Comparison of ENCODE assay signal across 13 cellular contexts in the genomic region with DNA sequence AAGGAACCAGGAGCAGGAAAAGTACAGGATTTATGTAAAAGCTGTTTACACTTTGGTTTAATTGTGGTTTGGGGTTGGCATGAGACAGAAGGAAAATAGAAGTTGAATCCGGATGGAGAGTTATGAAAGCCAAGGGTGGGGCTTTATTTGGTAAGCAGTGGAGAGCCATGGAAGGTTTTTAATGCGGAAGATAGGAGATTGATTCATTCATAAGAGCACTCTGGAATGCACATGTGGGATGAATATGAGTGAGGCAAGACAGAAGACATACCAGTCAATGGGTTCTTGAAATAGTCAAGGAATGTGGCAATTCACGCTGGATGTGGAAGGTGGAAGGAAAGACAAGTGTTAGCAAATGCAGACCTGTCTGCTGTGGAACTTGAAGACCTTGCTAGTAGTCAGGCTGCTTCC. TPM values are rescaled to one million over a fixed set of nuclear protein-coding genes. Genes with fewer than 3 reads are reported as not detected.
A peak's percentile ranks its signal among the peaks of the same experiment; 100 is the strongest.
DNase-seq lines count a peak whose midpoint lies in the region; ATAC-seq and TF ChIP-seq lines count a peak whose summit lies in the region.
"Had no signal": no experiment of that assay in that cellular context is flagged by ENCODE, and none has a peak within 500 bp of the region (broad histone marks: within the 10 kb centered on the region; RNA-seq: fewer than 3 reads in every experiment).

No MANE protein-coding gene starts in this region.

- H3K27ac ChIP-seq in iPS-20b (ENCODE audit: low read length) (no peak overlapping the region), spleen (no peak overlapping the region)
- H3K27ac ChIP-seq: pancreas had no signal

- DNase-seq in AG08396 (ENCODE audit: low spot score) (peak; percentile 74), HT1080 (ENCODE audit: low read depth) (peak; percentile 86), amniotic epithelial cell (ENCODE audit: low read depth) (peak; percentile 97), NCI-H1417 (lab: John Stamatoyannopoulos, UW) (no peak), inferior parietal cortex (ENCODE audit: extremely low spot score) (no peak), spleen (no peak)
- DNase-seq: caudate nucleus; CD4-positive, alpha-beta T cell; NCI-H1694; pancreas; SHP77 treated with DMSO at 0.1 percent for 48 hours had no signal

- peaks cover 36% of the 10 kb centered on the region for H3K4me1 ChIP-seq in iPS-20b (ENCODE audit: insufficient read depth, low read length)
- peaks cover 0 to 25% (median 0%) of the 10 kb centered on the region in 6 donors for H3K4me1 ChIP-seq in spleen
- H3K4me1 ChIP-seq: pancreas had no signal

- H3K36me3 ChIP-seq in iPS-20b (ENCODE audit: insufficient read depth, low read depth, low read length) (peaks cover 41% of the 10 kb centered on the region), spleen (peaks cover 0 to 36% (median 26%) of the 10 kb centered on the region in 6 donors)

- TF ChIP-seq POLR2A in spleen (IDR thresholded peaks at IDR 0.05), result no peak

- H3K4me3 ChIP-seq in iPS-20b (ENCODE audit: low read length), result no peak overlapping the region
- no peak overlapping the region for H3K4me3 ChIP-seq in spleen
- H3K4me3 ChIP-seq: pancreas had no signal

- TF ChIP-seq CTCF in spleen (IDR thresholded peaks at IDR 0.05 in 8 of 11, conservative IDR thresholded peaks at IDR 0.05 in 3 of 11), result no peak

- intact Hi-C loops in spleen (cut with DNase I; ENCODE audit: low total_unique reads), result no loop called here

- WGBS in spleen, 5 donors, result 35 to 65% (median 44%) methylated on average over 3 of the region's 3 CpGs

- H3K27me3 ChIP-seq in iPS-20b (ENCODE audit: insufficient read depth, low read length) (no peaks in the 10 kb centered on the region), spleen (replicated peaks in 1 of 7) (peaks cover 0 to 26% (median 11%) of the 10 kb centered on the region in 7 donors)
- H3K27me3 ChIP-seq: pancreas had no signal

- peak overlapping the region; percentile 24; the same call in 1 of the 2 replicates for H3K9ac ChIP-seq in iPS-20b (ENCODE audit: low read depth, low read length)

- no peaks in the 10 kb centered on the region for H3K9me3 ChIP-seq in iPS-20b (ENCODE audit: insufficient read depth, low read depth, low read length)
- H3K9me3 ChIP-seq in spleen, result no peaks in the 10 kb centered on the region
- H3K9me3 ChIP-seq: pancreas had no signal

- no peak for ATAC-seq in HG03354 (IDR thresholded peaks at IDR 0.05; ENCODE audit: poor library complexity, severe bottlenecking, unreplicated experiment)

RNA-seq across cellular contexts. Expression of gene GLB1L3, which starts 9.3 kb away (rescaled TPM):
- 0.03 and 0.10 TPM in 2 replicates for total RNA-seq in HT1080 (2014; rRNA removed; shearing (Covaris generic))
- 0.06 and 0.12 TPM in 2 replicates for polyA plus RNA-seq in HT1080 (2015; cell fraction: cytosol; rRNA removed)
- polyA plus RNA-seq in HT1080 (2015; cell fraction: nucleus; rRNA removed), result 0.11 and 0.14 TPM in 2 replicates
- under 1 TPM in 4 of 7 donors, not detected in 3; 0.14 to 0.25 (median 0.22) TPM for total RNA-seq in spleen
- polyA plus RNA-seq in spleen, result under 1 TPM in 2 of 3 donors, not detected in 1; 0.13 to 0.21 TPM

RNA-seq across cellular contexts. Expression of gene ACAD8, which starts 13.5 kb away (rescaled TPM):
- 18.0 and 19.6 TPM in 2 replicates for total RNA-seq in HT1080 (2014; rRNA removed; shearing (Covaris generic))
- 15.8 and 16.3 TPM in 2 replicates for polyA plus RNA-seq in HT1080 (2015; cell fraction: cytosol; rRNA removed)
- polyA plus RNA-seq in HT1080 (2015; cell fraction: nucleus; rRNA removed), result 53.9 and 58.3 TPM in 2 replicates
- 10 to 100 TPM; 19.7 to 37.5 (median 28.4) TPM for total RNA-seq in spleen
- 10 to 100 TPM; 15.7 to 20.5 (median 18.9) TPM for polyA plus RNA-seq in spleen

RNA-seq across cellular contexts. Expression of gene THYN1, which starts 13.7 kb away (rescaled TPM):
- total RNA-seq in HT1080 (2014; rRNA removed; shearing (Covaris generic)), result 63.1 and 71.2 TPM in 2 replicates
- polyA plus RNA-seq in HT1080 (2015; cell fraction: cytosol; rRNA removed), result 25.0 and 28.2 TPM in 2 replicates
- polyA plus RNA-seq in HT1080 (2015; cell fraction: nucleus; rRNA removed), result 30.9 and 35.6 TPM in 2 replicates
- total RNA-seq in spleen, result 10 to 100 TPM; 24.5 to 54.8 (median 36.7) TPM
- polyA plus RNA-seq in spleen, result 10 to 100 TPM; 40.1 to 54.2 (median 51.9) TPM

RNA-seq across cellular contexts. Expression of gene VPS26B, which starts 42.4 kb away (rescaled TPM):
- 34.0 and 39.1 TPM in 2 replicates for total RNA-seq in HT1080 (2014; rRNA removed; shearing (Covaris generic))
- 30.9 and 31.0 TPM in 2 replicates for polyA plus RNA-seq in HT1080 (2015; cell fraction: cytosol; rRNA removed)
- 56.5 and 64.0 TPM in 2 replicates for polyA plus RNA-seq in HT1080 (2015; cell fraction: nucleus; rRNA removed)
- total RNA-seq in spleen, result 10 to 100 TPM; 31.1 to 48.9 (median 43.2) TPM
- polyA plus RNA-seq in spleen, result 10 to 100 TPM in 2 of 3 donors, 1 to 10 TPM in 1; 9.7 to 14.8 (median 11.6) TPM

RNA-seq across cellular contexts. Expression of gene NCAPD3, which starts 43.1 kb away (rescaled TPM):
- 44.4 and 51.3 TPM in 2 replicates for total RNA-seq in HT1080 (2014; rRNA removed; shearing (Covaris generic))
- polyA plus RNA-seq in HT1080 (2015; cell fraction: cytosol; rRNA removed), result 32.7 and 35.7 TPM in 2 replicates
- polyA plus RNA-seq in HT1080 (2015; cell fraction: nucleus; rRNA removed), result 97.0 and 101 TPM in 2 replicates
- 10 to 100 TPM; 20.2 to 33.0 (median 24.3) TPM for total RNA-seq in spleen
- 1 to 10 TPM; 3.0 to 5.5 (median 4.0) TPM for polyA plus RNA-seq in spleen

Comparison
In these comparisons a context has a peak if more than half of its experiments do, and no peak if none do; other contexts are left out.
1. DNase-seq: peak in AG08396 (single experiment), HT1080 (single experiment) and amniotic epithelial cell (single experiment); none in NCI-H1417 (0 of 3), inferior parietal cortex (single experiment) and spleen (single experiment).